ENCODE assay signal across 9 cellular contexts in genomic region chr16:1428511-1428910, GRCh38. TPM values are rescaled to one million over a fixed set of nuclear protein-coding genes. Genes with fewer than 3 reads are reported as not detected.
DNase-seq lines count a peak whose midpoint lies in the region; ATAC-seq and TF ChIP-seq lines count a peak whose summit lies in the region.
"Had no signal": no experiment of that assay in that cellular context is flagged by ENCODE, and none has a peak within 500 bp of the region (broad histone marks: within the 10 kb centered on the region; RNA-seq: fewer than 3 reads in every experiment).

No MANE protein-coding gene starts in this region.

- no peaks in the 10 kb centered on the region for H3K4me1 Mint-ChIP-seq in activated CD8-positive, alpha-beta T cell treated with anti-CD3 and anti-CD28 coated beads for 36 hours (ENCODE audit: low read depth)
- H3K4me1 Mint-ChIP-seq: neural crest cell had no signal

- H3K27ac ChIP-seq in dorsolateral prefrontal cortex (no peak overlapping the region), PC-9 (no peak overlapping the region)

- POLR2A ChIA-PET in activated CD8-positive, alpha-beta T cell treated with anti-CD3 and anti-CD28 coated beads for 36 hours (lab: Charles Lee), result interaction anchor here (0.8 to 3.6 kb wide), 3 partner anchors 8 to 50 kb away, joined by 3 to 13 read pairs (median 3); partner anchors contain the start of genes CCDC154 and UQCC4
- POLR2A ChIA-PET in PC-9 (lab: Charles Lee; ENCODE audit: unreplicated experiment), result no interaction called here

- no peaks in the 10 kb centered on the region for H3K27me3 Mint-ChIP-seq in activated CD8-positive, alpha-beta T cell treated with anti-CD3 and anti-CD28 coated beads for 36 hours

- no peaks in the 10 kb centered on the region for H3F3A ChIP-seq in PC-9 (ENCODE audit: insufficient read depth, low read depth)

- H2AFZ ChIP-seq in PC-9, result no peak overlapping the region

- no peak overlapping the region for H3K4me3 Mint-ChIP-seq in activated CD8-positive, alpha-beta T cell treated with anti-CD3 and anti-CD28 coated beads for 36 hours
- H3K4me3 Mint-ChIP-seq: neural crest cell had no signal

- no peaks in the 10 kb centered on the region for H3K4me1 ChIP-seq in PC-9 (replicated peaks; ENCODE audit: insufficient read depth)

- intact Hi-C loops in activated CD8-positive, alpha-beta T cell treated with anti-CD3 and anti-CD28 coated beads for 36 hours (cut with micrococcal nuclease), result no loop called here
- intact Hi-C loops in dorsolateral prefrontal cortex (cut with DNase I) (loop anchor here in 1 of 2 donors (10.0 kb wide), 3 partner anchors 336 to 744 kb away; partner anchors contain the start of genes JMJD8, RNF151, RPS2 and STUB1), PC-9 (cut with micrococcal nuclease; ENCODE audit: unreplicated experiment) (no loop called here)

- DNase-seq in activated effector memory CD4-positive, alpha-beta T cell treated with anti-CD3 and anti-CD28 coated beads, Interleukin-2, amount 50 U/mL, for 16 hours, result peak; percentile 72
- DNase-seq in activated effector memory CD4-positive, alpha-beta T cell treated with Interleukin-2 at 50 U/mL for 16 hours, result no peak
- peak; percentile 73 for DNase-seq in activated CD8-positive, alpha-beta T cell treated with anti-CD3 and anti-CD28 coated beads for 36 hours
- DNase-seq in glomerular visceral epithelial cell (ENCODE audit: extremely low spot score) (peak; percentile 12), NCI-H226 (no peak), dorsolateral prefrontal cortex (no peak), PC-9 (no peak)
- DNase-seq in stimulated activated naive CD4-positive, alpha-beta T cell (lab: John Stamatoyannopoulos, UW), result peak in 5 of 6 experiments; percentile 10 to 20 (median 14)

- H3K27ac Mint-ChIP-seq in activated CD8-positive, alpha-beta T cell treated with anti-CD3 and anti-CD28 coated beads for 36 hours, result no peak overlapping the region

- peak; percentile 86 for ATAC-seq in activated CD8-positive, alpha-beta T cell treated with anti-CD3 and anti-CD28 coated beads for 36 hours

- BruUV-seq in PC-9 (replicated peaks; lab: Mats Ljungman, UMichigan), result no TSS peak

- no peaks in the 10 kb centered on the region for H4K20me1 ChIP-seq in PC-9 (ENCODE audit: insufficient read depth)

- H3K4me3 ChIP-seq in dorsolateral prefrontal cortex (peak overlapping the region in 3 of 59 donors; percentile 14 to 31 (median 22)), PC-9 (no peak overlapping the region)

- H3K36me3 Mint-ChIP-seq in activated CD8-positive, alpha-beta T cell treated with anti-CD3 and anti-CD28 coated beads for 36 hours (ENCODE audit: low read depth), result no peaks in the 10 kb centered on the region

- H3K9me3 ChIP-seq in PC-9 (ENCODE audit: insufficient read depth, low read depth), result no peaks in the 10 kb centered on the region

- H3K4me2 ChIP-seq in PC-9, result no peak overlapping the region

- no peaks in the 10 kb centered on the region for H3K36me3 ChIP-seq in PC-9 (ENCODE audit: low read depth)

- no peaks in the 10 kb centered on the region for H3K9me3 Mint-ChIP-seq in activated CD8-positive, alpha-beta T cell treated with anti-CD3 and anti-CD28 coated beads for 36 hours
- H3K9me3 Mint-ChIP-seq: neural crest cell had no signal

- CTCF ChIA-PET in activated CD8-positive, alpha-beta T cell treated with anti-CD3 and anti-CD28 coated beads for 36 hours (lab: Charles Lee), result interaction anchor here (0.7 to 1.8 kb wide), 6 partner anchors 9 to 295 kb away, joined by 3 to 7 read pairs (median 3); no protein-coding TSS in a partner anchor
- CTCF ChIA-PET in PC-9 (lab: Charles Lee), result interaction anchor here (0.6 kb wide), 1 partner anchor 141 kb away, joined by 3 read pairs; no protein-coding TSS in a partner anchor

- no peaks in the 10 kb centered on the region for H3K9me2 ChIP-seq in PC-9 (ENCODE audit: insufficient read depth)

- TF ChIP-seq CTCF in activated CD8-positive, alpha-beta T cell treated with anti-CD3 and anti-CD28 coated beads for 36 hours (IDR thresholded peaks at IDR 0.05), result peak; percentile 56
- TF ChIP-seq CTCF in dorsolateral prefrontal cortex (IDR thresholded peaks at IDR 0.05 in 54 of 56, conservative IDR thresholded peaks at IDR 0.05 in 2 of 56; ENCODE audit: low read depth in 1 of 56, partially characterized antibody in 56 of 56) (peak in 8 of 56 donors; percentile 7 to 23 (median 16)), PC-9 (conservative IDR thresholded peaks at IDR 0.05) (no peak)

- H3K27me3 ChIP-seq in dorsolateral prefrontal cortex (no peaks in the 10 kb centered on the region), PC-9 (ENCODE audit: insufficient read depth, low read depth) (0 out of 2 replicates have a peak, but pooled peaks cover 5% of the 10 kb centered on the region)

- no peaks in the 10 kb centered on the region for H3K79me2 ChIP-seq in PC-9 (ENCODE audit: low read depth)

RNA-seq across cellular contexts. Expression of gene PERCC1, which starts 2.4 kb away (rescaled TPM):
- under 1 TPM in 1 of 2 experiments, not detected in 1; 0.29 TPM for total RNA-seq in activated CD8-positive, alpha-beta T cell treated with anti-CD3 and anti-CD28 coated beads for 36 hours
- total RNA-seq in dorsolateral prefrontal cortex (under 1 TPM in 2 of 120 experiments, not detected in 118; 0.58 to 0.76 TPM), PC-9 (2021) (not detected in 2 replicates)
- total RNA-seq: neural crest cell had no signal

RNA-seq across cellular contexts. Expression of gene UQCC4, which starts 8.0 kb away (rescaled TPM):
- 10 to 100 TPM; 16.4 to 17.8 TPM for total RNA-seq in activated CD8-positive, alpha-beta T cell treated with anti-CD3 and anti-CD28 coated beads for 36 hours
- total RNA-seq in dorsolateral prefrontal cortex (10 to 100 TPM in 99 of 120 experiments, 1 to 10 TPM in 21; 6.3 to 19.7 (median 12.3) TPM), PC-9 (2021) (21.7 and 27.5 TPM in 2 replicates)

RNA-seq across cellular contexts. Expression of gene UNKL, which starts 14.0 kb away (rescaled TPM):
- total RNA-seq in activated CD8-positive, alpha-beta T cell treated with anti-CD3 and anti-CD28 coated beads for 36 hours, result 10 to 100 TPM; 32.4 to 38.1 TPM
- total RNA-seq in dorsolateral prefrontal cortex (10 to 100 TPM; 25.4 to 69.9 (median 43.8) TPM), PC-9 (2021) (111 and 112 TPM in 2 replicates)

RNA-seq across cellular contexts. Expression of gene CCDC154, which starts 15.8 kb away (rescaled TPM):
- total RNA-seq in activated CD8-positive, alpha-beta T cell treated with anti-CD3 and anti-CD28 coated beads for 36 hours, result 1 to 10 TPM; 1.3 to 1.4 TPM
- total RNA-seq in dorsolateral prefrontal cortex, result 10 to 100 TPM in 7 of 120 experiments, 1 to 10 TPM in 113; 1.0 to 15.2 (median 5.1) TPM
- total RNA-seq in PC-9 (2021), result 2.4 and 2.8 TPM in 2 replicates

RNA-seq across cellular contexts. Expression of gene CLCN7, which starts 46.3 kb away (rescaled TPM):
- 10 to 100 TPM; 35.5 to 36.8 TPM for total RNA-seq in activated CD8-positive, alpha-beta T cell treated with anti-CD3 and anti-CD28 coated beads for 36 hours
- total RNA-seq in dorsolateral prefrontal cortex, result 100 to 1,000 TPM in 99 of 120 experiments, 10 to 100 TPM in 21; 75.5 to 169 (median 114) TPM
- 110 and 111 TPM in 2 replicates for total RNA-seq in PC-9 (2021)

Comparison
In these comparisons a context has a peak if more than half of its experiments do, and no peak if none do; other contexts are left out.
1. DNase-seq: peak in activated effector memory CD4-positive, alpha-beta T cell treated with anti-CD3 and anti-CD28 coated beads, Interleukin-2, amount 50 U/mL, for 16 hours (single experiment), activated CD8-positive, alpha-beta T cell treated with anti-CD3 and anti-CD28 coated beads for 36 hours (single experiment), glomerular visceral epithelial cell (single experiment) and stimulated activated naive CD4-positive, alpha-beta T cell (5 of 6); none in activated effector memory CD4-positive, alpha-beta T cell treated with Interleukin-2 at 50 U/mL for 16 hours (single experiment), NCI-H226 (single experiment), dorsolateral prefrontal cortex (0 of 10) and PC-9 (0 of 2).